1 cellular context compared by ENCODE assay signal in the genomic region with DNA sequence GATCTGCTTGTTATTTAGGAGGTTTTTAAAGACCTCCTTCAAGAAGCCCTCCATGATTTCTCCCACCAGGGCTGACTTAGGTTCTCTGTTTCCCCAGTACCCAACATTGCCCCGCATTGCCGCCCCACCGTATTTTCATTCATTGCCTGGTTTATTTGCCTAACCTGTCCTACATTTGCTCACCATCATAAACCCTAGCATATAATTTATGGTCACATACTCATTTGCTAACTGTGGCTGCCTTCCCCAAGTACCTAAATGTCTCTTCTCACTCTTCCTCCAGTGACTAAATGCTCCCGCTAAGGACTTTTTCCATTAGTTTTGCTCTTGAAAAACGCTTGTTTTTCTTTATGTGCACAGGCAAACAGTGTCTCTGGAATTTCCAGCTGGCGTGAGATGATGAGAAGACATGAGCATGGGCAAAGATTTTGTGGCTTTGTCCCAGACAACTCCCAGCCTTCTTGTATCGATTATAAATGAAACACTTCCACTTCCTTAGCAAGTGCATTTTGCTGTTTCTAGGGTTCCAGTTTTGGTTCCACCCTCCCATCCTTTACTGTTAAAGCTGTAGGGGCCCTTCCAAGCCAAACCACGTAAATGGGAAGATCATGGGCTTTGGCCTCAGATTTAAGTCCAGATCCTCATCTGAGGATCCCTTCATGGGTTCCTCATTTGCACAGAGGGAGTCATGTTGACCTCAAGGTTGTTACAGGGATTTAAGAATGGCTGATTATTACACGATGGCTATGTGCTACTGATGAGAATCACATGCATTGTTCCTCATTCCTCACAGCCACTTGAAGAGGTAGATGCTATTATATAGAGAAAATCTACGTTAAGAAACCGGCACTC.
TF ChIP-seq lines count a peak whose summit lies in the region.

No MANE protein-coding gene starts in this region.

TF ChIP-seq in HepG2, 621 proteins besides CTCF, POLR2A, EP300 and RAD21:
- TF ChIP-seq SP1 (IDR thresholded peaks at IDR 0.05) (no peak), SP1 (CRISPR knock-in tag; IDR thresholded peaks at IDR 0.05) (no peak), ZSCAN31 (CRISPR knock-in tag; IDR thresholded peaks at IDR 0.05; ENCODE audit: low read depth) (0 out of 2 replicates have a peak, but pooled peaks have one; percentile 54), RBM22 (optimal IDR thresholded peaks at IDR 0.05; ENCODE audit: low read length) (peak; percentile 26)
